In the genomic region with DNA sequence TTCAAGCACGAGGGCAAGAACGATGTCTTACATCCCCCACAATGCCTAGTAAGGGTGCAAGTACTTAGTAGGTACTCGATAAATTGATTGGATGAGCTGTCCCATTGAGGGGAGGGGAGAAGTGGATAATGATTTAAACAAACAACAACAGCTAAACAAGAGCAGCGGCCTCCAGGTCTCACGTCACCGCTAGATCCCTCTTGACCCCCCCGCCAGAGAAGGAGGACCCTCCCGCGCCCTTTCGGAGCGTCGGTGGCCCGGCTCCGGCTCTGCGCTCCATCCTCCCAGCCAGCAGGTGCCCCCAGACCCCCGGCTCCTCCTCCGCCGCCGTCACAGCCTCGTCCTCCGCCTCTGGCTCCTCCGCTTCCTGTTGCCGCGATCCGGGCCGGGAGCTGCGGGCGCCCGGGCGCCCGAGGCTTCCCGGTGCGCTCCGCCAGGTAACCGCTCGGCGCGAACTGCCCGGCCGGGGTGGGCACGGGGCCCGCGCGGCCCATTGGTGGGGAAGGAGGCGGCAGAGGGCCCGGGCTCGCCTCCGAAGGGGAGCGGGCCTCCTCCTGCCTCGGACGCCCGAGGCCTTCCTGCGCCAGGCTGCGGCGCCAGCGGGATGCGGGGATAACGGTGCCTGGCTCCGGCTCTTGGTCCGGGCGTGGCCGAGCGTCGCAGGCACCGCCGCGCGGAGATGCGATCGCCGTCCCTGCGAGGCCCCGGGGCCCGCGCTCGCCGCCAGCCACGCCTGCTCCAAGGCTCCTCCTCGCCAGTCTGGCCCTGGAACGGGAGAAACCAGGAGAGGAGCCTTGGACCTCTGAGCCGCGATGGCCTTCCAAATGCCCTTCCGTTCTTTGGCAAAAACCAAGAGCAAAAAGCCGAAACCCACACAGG, we compare ENCODE assay signal across 1 cellular context.
A peak's percentile ranks its signal among the peaks of the same experiment; 100 is the strongest.
TF ChIP-seq lines count a peak whose summit lies in the region.

Gene TLCD5 (plus strand): TSS at position 368 of the 879 bp plus-strand sequence. CDS start 2,143 bp downstream, outside the sequence.

TF ChIP-seq in K562, 482 proteins besides CTCF, POLR2A, EP300 and RAD21 (continued from another document and continues in another):
- TF ChIP-seq ATF1 (CRISPR knock-in tag; IDR thresholded peaks at IDR 0.05), result no peak
- peak; percentile 73 for TF ChIP-seq ATF1 (tag; IDR thresholded peaks at IDR 0.05)
- no peak for TF ChIP-seq SP2 (IDR thresholded peaks at IDR 0.05; ENCODE audit: extremely low read depth, low read depth, low read length, poor library complexity, severe bottlenecking)
- TF ChIP-seq SMARCB1 (IDR thresholded peaks at IDR 0.05; ENCODE audit: insufficient read length, low read depth), result no peak
- TF ChIP-seq, protein P1, sequence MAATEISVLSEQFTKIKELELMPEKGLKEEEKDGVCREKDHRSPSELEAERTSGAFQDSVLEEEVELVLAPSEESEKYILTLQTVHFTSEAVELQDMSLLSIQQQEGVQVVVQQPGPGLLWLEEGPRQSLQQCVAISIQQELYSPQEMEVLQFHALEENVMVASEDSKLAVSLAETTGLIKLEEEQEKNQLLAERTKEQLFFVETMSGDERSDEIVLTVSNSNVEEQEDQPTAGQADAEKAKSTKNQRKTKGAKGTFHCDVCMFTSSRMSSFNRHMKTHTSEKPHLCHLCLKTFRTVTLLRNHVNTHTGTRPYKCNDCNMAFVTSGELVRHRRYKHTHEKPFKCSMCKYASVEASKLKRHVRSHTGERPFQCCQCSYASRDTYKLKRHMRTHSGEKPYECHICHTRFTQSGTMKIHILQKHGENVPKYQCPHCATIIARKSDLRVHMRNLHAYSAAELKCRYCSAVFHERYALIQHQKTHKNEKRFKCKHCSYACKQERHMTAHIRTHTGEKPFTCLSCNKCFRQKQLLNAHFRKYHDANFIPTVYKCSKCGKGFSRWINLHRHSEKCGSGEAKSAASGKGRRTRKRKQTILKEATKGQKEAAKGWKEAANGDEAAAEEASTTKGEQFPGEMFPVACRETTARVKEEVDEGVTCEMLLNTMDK (IDR thresholded peaks at IDR 0.05; ENCODE audit: borderline replicate concordance, insufficient read depth, low read depth, low read length, poor library complexity, severe bottlenecking), result peak; percentile 65
- TF ChIP-seq NUFIP1 (IDR thresholded peaks at IDR 0.05; ENCODE audit: partially characterized antibody), result no peak
- TF ChIP-seq EZH2 (IDR thresholded peaks at IDR 0.05; ENCODE audit: borderline replicate concordance, low read depth, low read length), result no peak
- TF ChIP-seq MCM3 (IDR thresholded peaks at IDR 0.05), result no peak
- TF ChIP-seq BRD9 (IDR thresholded peaks at IDR 0.05; ENCODE audit: low read depth, partially characterized antibody), result no peak
- peak; percentile 66 for TF ChIP-seq GABPA (tag; conservative IDR thresholded peaks at IDR 0.05; ENCODE audit: low read depth)
- TF ChIP-seq ERF (CRISPR knock-in tag; IDR thresholded peaks at IDR 0.05), result no peak
- no peak for TF ChIP-seq DNMT1 (IDR thresholded peaks at IDR 0.05)
- TF ChIP-seq RNF219 (CRISPR knock-in tag; IDR thresholded peaks at IDR 0.05), result no peak
- TF ChIP-seq, protein P2, sequence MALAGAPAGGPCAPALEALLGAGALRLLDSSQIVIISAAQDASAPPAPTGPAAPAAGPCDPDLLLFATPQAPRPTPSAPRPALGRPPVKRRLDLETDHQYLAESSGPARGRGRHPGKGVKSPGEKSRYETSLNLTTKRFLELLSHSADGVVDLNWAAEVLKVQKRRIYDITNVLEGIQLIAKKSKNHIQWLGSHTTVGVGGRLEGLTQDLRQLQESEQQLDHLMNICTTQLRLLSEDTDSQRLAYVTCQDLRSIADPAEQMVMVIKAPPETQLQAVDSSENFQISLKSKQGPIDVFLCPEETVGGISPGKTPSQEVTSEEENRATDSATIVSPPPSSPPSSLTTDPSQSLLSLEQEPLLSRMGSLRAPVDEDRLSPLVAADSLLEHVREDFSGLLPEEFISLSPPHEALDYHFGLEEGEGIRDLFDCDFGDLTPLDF (CRISPR knock-in tag; IDR thresholded peaks at IDR 0.05), result no peak
- TF ChIP-seq, protein P3, sequence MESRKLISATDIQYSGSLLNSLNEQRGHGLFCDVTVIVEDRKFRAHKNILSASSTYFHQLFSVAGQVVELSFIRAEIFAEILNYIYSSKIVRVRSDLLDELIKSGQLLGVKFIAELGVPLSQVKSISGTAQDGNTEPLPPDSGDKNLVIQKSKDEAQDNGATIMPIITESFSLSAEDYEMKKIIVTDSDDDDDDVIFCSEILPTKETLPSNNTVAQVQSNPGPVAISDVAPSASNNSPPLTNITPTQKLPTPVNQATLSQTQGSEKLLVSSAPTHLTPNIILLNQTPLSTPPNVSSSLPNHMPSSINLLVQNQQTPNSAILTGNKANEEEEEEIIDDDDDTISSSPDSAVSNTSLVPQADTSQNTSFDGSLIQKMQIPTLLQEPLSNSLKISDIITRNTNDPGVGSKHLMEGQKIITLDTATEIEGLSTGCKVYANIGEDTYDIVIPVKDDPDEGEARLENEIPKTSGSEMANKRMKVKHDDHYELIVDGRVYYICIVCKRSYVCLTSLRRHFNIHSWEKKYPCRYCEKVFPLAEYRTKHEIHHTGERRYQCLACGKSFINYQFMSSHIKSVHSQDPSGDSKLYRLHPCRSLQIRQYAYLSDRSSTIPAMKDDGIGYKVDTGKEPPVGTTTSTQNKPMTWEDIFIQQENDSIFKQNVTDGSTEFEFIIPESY (CRISPR knock-in tag; IDR thresholded peaks at IDR 0.05), result no peak
- TF ChIP-seq KLF1 (tag; IDR thresholded peaks at IDR 0.05), result no peak
- no peak for TF ChIP-seq CBFB (CRISPR knock-in tag; IDR thresholded peaks at IDR 0.05)
- no peak for TF ChIP-seq ZNF134 (CRISPR knock-in tag; conservative IDR thresholded peaks at IDR 0.05)
- peak; percentile 85 for TF ChIP-seq L3MBTL2 (IDR thresholded peaks at IDR 0.05)
- peak; percentile 68 to 90 for TF ChIP-seq E2F6 (IDR thresholded peaks at IDR 0.05; ENCODE audit: borderline replicate concordance in 1 of 2, extremely low read depth in 1 of 2, insufficient read depth in 1 of 2, insufficient read length in 1 of 2, low read depth in 1 of 2, low read length in 1 of 2, poor library complexity in 1 of 2, severe bottlenecking in 1 of 2)
- no peak for TF ChIP-seq MEF2D (tag; conservative IDR thresholded peaks at IDR 0.05; ENCODE audit: low read depth)
- no peak for TF ChIP-seq BCOR (IDR thresholded peaks at IDR 0.05)
- 0 out of 2 replicates have a peak, but pooled peaks have one; percentile 27 for TF ChIP-seq ATF7 (IDR thresholded peaks at IDR 0.05)
- no peak for TF ChIP-seq ZNF707 (CRISPR knock-in tag; conservative IDR thresholded peaks at IDR 0.05)
- no peak for TF ChIP-seq POU5F1 (IDR thresholded peaks at IDR 0.05; ENCODE audit: borderline replicate concordance, low read depth, low read length, partially characterized antibody)
- no peak for TF ChIP-seq ESRRB (CRISPR knock-in tag; IDR thresholded peaks at IDR 0.05; ENCODE audit: borderline replicate concordance)
- TF ChIP-seq, protein P4, sequence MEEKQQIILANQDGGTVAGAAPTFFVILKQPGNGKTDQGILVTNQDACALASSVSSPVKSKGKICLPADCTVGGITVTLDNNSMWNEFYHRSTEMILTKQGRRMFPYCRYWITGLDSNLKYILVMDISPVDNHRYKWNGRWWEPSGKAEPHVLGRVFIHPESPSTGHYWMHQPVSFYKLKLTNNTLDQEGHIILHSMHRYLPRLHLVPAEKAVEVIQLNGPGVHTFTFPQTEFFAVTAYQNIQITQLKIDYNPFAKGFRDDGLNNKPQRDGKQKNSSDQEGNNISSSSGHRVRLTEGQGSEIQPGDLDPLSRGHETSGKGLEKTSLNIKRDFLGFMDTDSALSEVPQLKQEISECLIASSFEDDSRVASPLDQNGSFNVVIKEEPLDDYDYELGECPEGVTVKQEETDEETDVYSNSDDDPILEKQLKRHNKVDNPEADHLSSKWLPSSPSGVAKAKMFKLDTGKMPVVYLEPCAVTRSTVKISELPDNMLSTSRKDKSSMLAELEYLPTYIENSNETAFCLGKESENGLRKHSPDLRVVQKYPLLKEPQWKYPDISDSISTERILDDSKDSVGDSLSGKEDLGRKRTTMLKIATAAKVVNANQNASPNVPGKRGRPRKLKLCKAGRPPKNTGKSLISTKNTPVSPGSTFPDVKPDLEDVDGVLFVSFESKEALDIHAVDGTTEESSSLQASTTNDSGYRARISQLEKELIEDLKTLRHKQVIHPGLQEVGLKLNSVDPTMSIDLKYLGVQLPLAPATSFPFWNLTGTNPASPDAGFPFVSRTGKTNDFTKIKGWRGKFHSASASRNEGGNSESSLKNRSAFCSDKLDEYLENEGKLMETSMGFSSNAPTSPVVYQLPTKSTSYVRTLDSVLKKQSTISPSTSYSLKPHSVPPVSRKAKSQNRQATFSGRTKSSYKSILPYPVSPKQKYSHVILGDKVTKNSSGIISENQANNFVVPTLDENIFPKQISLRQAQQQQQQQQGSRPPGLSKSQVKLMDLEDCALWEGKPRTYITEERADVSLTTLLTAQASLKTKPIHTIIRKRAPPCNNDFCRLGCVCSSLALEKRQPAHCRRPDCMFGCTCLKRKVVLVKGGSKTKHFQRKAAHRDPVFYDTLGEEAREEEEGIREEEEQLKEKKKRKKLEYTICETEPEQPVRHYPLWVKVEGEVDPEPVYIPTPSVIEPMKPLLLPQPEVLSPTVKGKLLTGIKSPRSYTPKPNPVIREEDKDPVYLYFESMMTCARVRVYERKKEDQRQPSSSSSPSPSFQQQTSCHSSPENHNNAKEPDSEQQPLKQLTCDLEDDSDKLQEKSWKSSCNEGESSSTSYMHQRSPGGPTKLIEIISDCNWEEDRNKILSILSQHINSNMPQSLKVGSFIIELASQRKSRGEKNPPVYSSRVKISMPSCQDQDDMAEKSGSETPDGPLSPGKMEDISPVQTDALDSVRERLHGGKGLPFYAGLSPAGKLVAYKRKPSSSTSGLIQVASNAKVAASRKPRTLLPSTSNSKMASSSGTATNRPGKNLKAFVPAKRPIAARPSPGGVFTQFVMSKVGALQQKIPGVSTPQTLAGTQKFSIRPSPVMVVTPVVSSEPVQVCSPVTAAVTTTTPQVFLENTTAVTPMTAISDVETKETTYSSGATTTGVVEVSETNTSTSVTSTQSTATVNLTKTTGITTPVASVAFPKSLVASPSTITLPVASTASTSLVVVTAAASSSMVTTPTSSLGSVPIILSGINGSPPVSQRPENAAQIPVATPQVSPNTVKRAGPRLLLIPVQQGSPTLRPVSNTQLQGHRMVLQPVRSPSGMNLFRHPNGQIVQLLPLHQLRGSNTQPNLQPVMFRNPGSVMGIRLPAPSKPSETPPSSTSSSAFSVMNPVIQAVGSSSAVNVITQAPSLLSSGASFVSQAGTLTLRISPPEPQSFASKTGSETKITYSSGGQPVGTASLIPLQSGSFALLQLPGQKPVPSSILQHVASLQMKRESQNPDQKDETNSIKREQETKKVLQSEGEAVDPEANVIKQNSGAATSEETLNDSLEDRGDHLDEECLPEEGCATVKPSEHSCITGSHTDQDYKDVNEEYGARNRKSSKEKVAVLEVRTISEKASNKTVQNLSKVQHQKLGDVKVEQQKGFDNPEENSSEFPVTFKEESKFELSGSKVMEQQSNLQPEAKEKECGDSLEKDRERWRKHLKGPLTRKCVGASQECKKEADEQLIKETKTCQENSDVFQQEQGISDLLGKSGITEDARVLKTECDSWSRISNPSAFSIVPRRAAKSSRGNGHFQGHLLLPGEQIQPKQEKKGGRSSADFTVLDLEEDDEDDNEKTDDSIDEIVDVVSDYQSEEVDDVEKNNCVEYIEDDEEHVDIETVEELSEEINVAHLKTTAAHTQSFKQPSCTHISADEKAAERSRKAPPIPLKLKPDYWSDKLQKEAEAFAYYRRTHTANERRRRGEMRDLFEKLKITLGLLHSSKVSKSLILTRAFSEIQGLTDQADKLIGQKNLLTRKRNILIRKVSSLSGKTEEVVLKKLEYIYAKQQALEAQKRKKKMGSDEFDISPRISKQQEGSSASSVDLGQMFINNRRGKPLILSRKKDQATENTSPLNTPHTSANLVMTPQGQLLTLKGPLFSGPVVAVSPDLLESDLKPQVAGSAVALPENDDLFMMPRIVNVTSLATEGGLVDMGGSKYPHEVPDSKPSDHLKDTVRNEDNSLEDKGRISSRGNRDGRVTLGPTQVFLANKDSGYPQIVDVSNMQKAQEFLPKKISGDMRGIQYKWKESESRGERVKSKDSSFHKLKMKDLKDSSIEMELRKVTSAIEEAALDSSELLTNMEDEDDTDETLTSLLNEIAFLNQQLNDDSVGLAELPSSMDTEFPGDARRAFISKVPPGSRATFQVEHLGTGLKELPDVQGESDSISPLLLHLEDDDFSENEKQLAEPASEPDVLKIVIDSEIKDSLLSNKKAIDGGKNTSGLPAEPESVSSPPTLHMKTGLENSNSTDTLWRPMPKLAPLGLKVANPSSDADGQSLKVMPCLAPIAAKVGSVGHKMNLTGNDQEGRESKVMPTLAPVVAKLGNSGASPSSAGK (IDR thresholded peaks at IDR 0.05), result peak; percentile 27; the same call in 1 of the 2 replicates
- TF ChIP-seq DDX20 (tag; IDR thresholded peaks at IDR 0.05; ENCODE audit: low read depth), result no peak
- TF ChIP-seq ZNF41 (CRISPR knock-in tag; conservative IDR thresholded peaks at IDR 0.05), result no peak
- no peak for TF ChIP-seq MCM7 (IDR thresholded peaks at IDR 0.05)
- TF ChIP-seq CREB3L1 (IDR thresholded peaks at IDR 0.05; ENCODE audit: borderline replicate concordance, low read depth), result peak; percentile 26; the same call in 1 of the 2 replicates
- peak; percentile 65; the same call in 1 of the 2 replicates for TF ChIP-seq ZBTB7A (IDR thresholded peaks at IDR 0.05; ENCODE audit: borderline replicate concordance, control insufficient read depth, low read depth, low read length)
- TF ChIP-seq GTF2A2 (tag; IDR thresholded peaks at IDR 0.05), result no peak
- TF ChIP-seq CBX3 (IDR thresholded peaks at IDR 0.05; ENCODE audit: borderline replicate concordance in 1 of 2, low read length in 2 of 2), result no peak
